In the genomic region with DNA sequence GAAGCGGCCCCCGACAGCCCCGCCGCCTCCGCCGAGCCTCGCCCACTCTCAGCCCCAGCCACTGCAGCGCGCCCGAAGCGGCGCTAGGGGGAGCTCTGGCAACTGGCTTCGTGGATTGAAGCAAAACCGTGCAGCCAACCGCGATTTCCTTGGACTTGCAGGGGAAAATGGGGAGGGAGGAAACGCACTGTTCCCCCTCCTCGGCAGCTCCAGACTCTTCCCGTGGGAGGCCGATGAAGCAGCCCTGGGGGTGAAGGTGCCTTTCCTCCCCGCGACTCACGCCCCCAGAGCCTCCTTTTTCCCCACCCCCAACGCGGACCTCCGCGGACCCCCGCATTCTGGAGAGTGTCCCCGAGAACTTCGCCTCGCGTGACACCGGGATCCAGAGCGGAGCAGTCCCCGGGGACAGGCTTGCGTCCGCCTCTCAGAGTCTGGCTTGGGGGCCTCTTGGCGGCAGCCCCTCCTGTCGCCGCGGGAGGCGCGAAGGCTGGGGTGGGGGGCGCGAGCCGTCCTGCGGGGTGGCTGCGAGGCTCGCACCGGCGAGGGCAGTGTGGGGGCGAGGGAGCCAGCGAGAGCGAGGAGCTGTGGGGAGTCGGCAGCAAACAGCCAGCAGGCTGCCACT, we compare ENCODE assay signal across 8 cellular contexts. TPM values are rescaled to one million over a fixed set of nuclear protein-coding genes. Genes with fewer than 3 reads are reported as not detected.
DNase-seq lines count a peak whose midpoint lies in the region; ATAC-seq and TF ChIP-seq lines count a peak whose summit lies in the region.

No MANE protein-coding gene starts in this region.

- CTCF ChIA-PET in Calu3 (lab: Charles Lee): interaction anchor here (0.6 to 2.3 kb wide), 12 partner anchors 23 to 450 kb away, joined by 3 to 19 read pairs (median 4); no protein-coding TSS in a partner anchor

- DNase-seq in Calu3 (peak; percentile 84), KBM-7 (peak; percentile 86), RPMI7951 (ENCODE audit: low read depth) (peak; percentile 84), fibroblast of mammary gland (ENCODE audit: low read depth) (peak; percentile 94)
- peak; percentile 74 for DNase-seq in activated T-helper 2 cell treated with anti-CD3 and anti-CD28 coated beads, Interferon-gamma antibody, Interleukin-2, Interleukin-4, amounts not matched to agents 10 μg/mL and 5 μg/mL and 100 μg/mL, durations not matched to agents 14 hours and 24 hours and 36 hours (ENCODE audit: low spot score)
- peak; percentile 63 to 86 (median 76) for DNase-seq in naive thymus-derived CD8-positive, alpha-beta T cell
- peak; percentile 88 to 92 for DNase-seq in stimulated activated effector memory CD8-positive, alpha-beta T cell treated with anti-CD3 and anti-CD28 coated beads, Interleukin-12 subunit alpha, Interleukin-12 subunit beta, amount 100 ng/mL, for 72 hours (ENCODE audit: low spot score in 2 of 2)

- H3K27ac Mint-ChIP-seq in Calu3 (ENCODE audit: unreplicated experiment): peak overlapping the region; percentile 37
- H3K27ac Mint-ChIP-seq in activated T-helper 2 cell treated with anti-CD3 and anti-CD28 coated beads, Interferon-gamma antibody, Interleukin-2, Interleukin-4, amounts not matched to agents 10 μg/mL and 5 μg/mL and 100 μg/mL, durations not matched to agents 14 hours and 24 hours and 36 hours: peak overlapping the region; percentile 82
- H3K27ac Mint-ChIP-seq in naive thymus-derived CD8-positive, alpha-beta T cell: peak overlapping the region in 6 of 10 donors; percentile 41 to 73 (median 72)
- peak overlapping the region; percentile 74 for H3K27ac Mint-ChIP-seq in stimulated activated effector memory CD8-positive, alpha-beta T cell treated with anti-CD3 and anti-CD28 coated beads, Interleukin-12 subunit alpha, Interleukin-12 subunit beta, amount 100 ng/mL, for 72 hours

- peaks cover 60% of the 10 kb centered on the region for H3K36me3 Mint-ChIP-seq in Calu3 (ENCODE audit: insufficient read depth, unreplicated experiment)
- no peaks in the 10 kb centered on the region for H3K36me3 Mint-ChIP-seq in activated T-helper 2 cell treated with anti-CD3 and anti-CD28 coated beads, Interferon-gamma antibody, Interleukin-2, Interleukin-4, amounts not matched to agents 10 μg/mL and 5 μg/mL and 100 μg/mL, durations not matched to agents 14 hours and 24 hours and 36 hours (ENCODE audit: low read depth)
- no peaks in the 10 kb centered on the region for H3K36me3 Mint-ChIP-seq in naive thymus-derived CD8-positive, alpha-beta T cell
- peaks cover 12% of the 10 kb centered on the region for H3K36me3 Mint-ChIP-seq in stimulated activated effector memory CD8-positive, alpha-beta T cell treated with anti-CD3 and anti-CD28 coated beads, Interleukin-12 subunit alpha, Interleukin-12 subunit beta, amount 100 ng/mL, for 72 hours

- peak overlapping the region; percentile 69 for H3K4me3 ChIP-seq in fibroblast of mammary gland (ENCODE audit: control insufficient read depth, low read depth, low read length)

- BruUV-seq in Calu3 (replicated peaks; lab: Mats Ljungman, UMichigan): TSS peak; percentile 11

- in situ Hi-C loops in KBM-7 (cut with MboI; ENCODE audit: low pct_unique_long_range_greater_than_20kb, low sequenced_read_pairs): no loop called here

- peak; percentile 11 to 18 for ATAC-seq in naive thymus-derived CD8-positive, alpha-beta T cell
- ATAC-seq in stimulated activated effector memory CD8-positive, alpha-beta T cell treated with anti-CD3 and anti-CD28 coated beads, Interleukin-12 subunit alpha, Interleukin-12 subunit beta, amount 100 ng/mL, for 72 hours: peak; percentile 6
- ATAC-seq in GM21786 (IDR thresholded peaks at IDR 0.05; ENCODE audit: unreplicated experiment): no peak

- POLR2A ChIA-PET in naive thymus-derived CD8-positive, alpha-beta T cell (lab: Charles Lee): interaction anchor here (0.6 to 6.4 kb wide), 21 partner anchors 9 to 451 kb away, joined by 3 to 92 read pairs (median 4); partner anchors contain the start of gene NTMT1

- TF ChIP-seq CTCF in Calu3 (IDR thresholded peaks at IDR 0.05; ENCODE audit: unreplicated experiment): peak; percentile 63
- peak; percentile 84 for TF ChIP-seq CTCF in fibroblast of mammary gland (conservative IDR thresholded peaks at IDR 0.05; ENCODE audit: control insufficient read depth, insufficient read depth, low read depth, low read length)

- peaks cover 15% of the 10 kb centered on the region for H3K4me1 Mint-ChIP-seq in Calu3 (ENCODE audit: low read depth, unreplicated experiment)
- peaks cover 18% of the 10 kb centered on the region for H3K4me1 Mint-ChIP-seq in activated T-helper 2 cell treated with anti-CD3 and anti-CD28 coated beads, Interferon-gamma antibody, Interleukin-2, Interleukin-4, amounts not matched to agents 10 μg/mL and 5 μg/mL and 100 μg/mL, durations not matched to agents 14 hours and 24 hours and 36 hours (ENCODE audit: low read depth)
- H3K4me1 Mint-ChIP-seq in naive thymus-derived CD8-positive, alpha-beta T cell: peaks cover 3 to 18% (median 8%) of the 10 kb centered on the region in 4 donors
- peaks cover 19% of the 10 kb centered on the region for H3K4me1 Mint-ChIP-seq in stimulated activated effector memory CD8-positive, alpha-beta T cell treated with anti-CD3 and anti-CD28 coated beads, Interleukin-12 subunit alpha, Interleukin-12 subunit beta, amount 100 ng/mL, for 72 hours

- H3K4me3 Mint-ChIP-seq in Calu3 (ENCODE audit: low read depth, unreplicated experiment): peak overlapping the region; percentile 94
- H3K4me3 Mint-ChIP-seq in activated T-helper 2 cell treated with anti-CD3 and anti-CD28 coated beads, Interferon-gamma antibody, Interleukin-2, Interleukin-4, amounts not matched to agents 10 μg/mL and 5 μg/mL and 100 μg/mL, durations not matched to agents 14 hours and 24 hours and 36 hours (ENCODE audit: low read depth): peak overlapping the region; percentile 82
- H3K4me3 Mint-ChIP-seq in naive thymus-derived CD8-positive, alpha-beta T cell: peak overlapping the region; percentile 77 to 95 (median 88)
- H3K4me3 Mint-ChIP-seq in stimulated activated effector memory CD8-positive, alpha-beta T cell treated with anti-CD3 and anti-CD28 coated beads, Interleukin-12 subunit alpha, Interleukin-12 subunit beta, amount 100 ng/mL, for 72 hours: peak overlapping the region; percentile 83

- intact Hi-C loops in Calu3 (cut with micrococcal nuclease; ENCODE audit: unreplicated experiment): loop anchor here (10.0 kb wide), 1 partner anchor 441 kb away; no protein-coding TSS in a partner anchor
- intact Hi-C loops in activated T-helper 2 cell treated with anti-CD3 and anti-CD28 coated beads, Interferon-gamma antibody, Interleukin-2, Interleukin-4, amounts not matched to agents 10 μg/mL and 5 μg/mL and 100 μg/mL, durations not matched to agents 14 hours and 24 hours and 36 hours (cut with micrococcal nuclease): loop anchor here (2.0 kb wide), 2 partner anchors 239 to 437 kb away; no protein-coding TSS in a partner anchor

- no peaks in the 10 kb centered on the region for H3K27me3 Mint-ChIP-seq in Calu3 (ENCODE audit: unreplicated experiment)
- H3K27me3 Mint-ChIP-seq in activated T-helper 2 cell treated with anti-CD3 and anti-CD28 coated beads, Interferon-gamma antibody, Interleukin-2, Interleukin-4, amounts not matched to agents 10 μg/mL and 5 μg/mL and 100 μg/mL, durations not matched to agents 14 hours and 24 hours and 36 hours (ENCODE audit: low read depth): peaks cover 7% of the 10 kb centered on the region
- peaks cover 0 to 3% (median 0%) of the 10 kb centered on the region in 5 donors for H3K27me3 Mint-ChIP-seq in naive thymus-derived CD8-positive, alpha-beta T cell

- no peaks in the 10 kb centered on the region for H3K9me3 Mint-ChIP-seq in Calu3 (ENCODE audit: low read depth, unreplicated experiment)
- no peaks in the 10 kb centered on the region for H3K9me3 Mint-ChIP-seq in activated T-helper 2 cell treated with anti-CD3 and anti-CD28 coated beads, Interferon-gamma antibody, Interleukin-2, Interleukin-4, amounts not matched to agents 10 μg/mL and 5 μg/mL and 100 μg/mL, durations not matched to agents 14 hours and 24 hours and 36 hours
- no peaks in the 10 kb centered on the region for H3K9me3 Mint-ChIP-seq in naive thymus-derived CD8-positive, alpha-beta T cell
- H3K9me3 Mint-ChIP-seq in stimulated activated effector memory CD8-positive, alpha-beta T cell treated with anti-CD3 and anti-CD28 coated beads, Interleukin-12 subunit alpha, Interleukin-12 subunit beta, amount 100 ng/mL, for 72 hours: no peaks in the 10 kb centered on the region

RNA-seq across cellular contexts. Expression of gene IER5L, which starts 3.8 kb away (rescaled TPM):
- total RNA-seq in Calu3 (2022): 53.1 and 60.3 TPM in 2 replicates
- total RNA-seq in RPMI7951 (2014; rRNA removed; shearing (Covaris generic)): 11.2 and 21.2 TPM in 2 replicates
- total RNA-seq in activated T-helper 2 cell treated with anti-CD3 and anti-CD28 coated beads, Interferon-gamma antibody, Interleukin-2, Interleukin-4, amounts not matched to agents 10 μg/mL and 5 μg/mL and 100 μg/mL, durations not matched to agents 14 hours and 24 hours and 36 hours: 8.6 and 9.3 TPM in 2 replicates
- total RNA-seq in naive thymus-derived CD8-positive, alpha-beta T cell: 1 to 10 TPM; 7.5 to 8.8 TPM
- under 1 TPM in 2 of 3 donors, not detected in 1; 0.05 to 0.49 TPM for polyA plus RNA-seq in naive thymus-derived CD8-positive, alpha-beta T cell
